ENCODE assay signal across 1 cellular context in genomic region chr11:61980783-61981541, GRCh38.
TF ChIP-seq lines count a peak whose summit lies in the region.

No MANE protein-coding gene starts in this region.

TF ChIP-seq in HepG2, 621 proteins besides CTCF, POLR2A, EP300 and RAD21 (continued from another document and continues in another):
- peak; percentile 51; the same call in 1 of the 2 replicates for TF ChIP-seq ZNF574 (CRISPR knock-in tag; IDR thresholded peaks at IDR 0.05)
- no peak for TF ChIP-seq ZNF260 (CRISPR knock-in tag; IDR thresholded peaks at IDR 0.05; ENCODE audit: borderline replicate concordance, low read depth)
- TF ChIP-seq RBAK (CRISPR knock-in tag; IDR thresholded peaks at IDR 0.05): 0 out of 2 replicates have a peak, but pooled peaks have one; percentile 51
- no peak for TF ChIP-seq ZSCAN31 (CRISPR knock-in tag; IDR thresholded peaks at IDR 0.05; ENCODE audit: low read depth)
- TF ChIP-seq JUN (CRISPR knock-in tag; IDR thresholded peaks at IDR 0.05): no peak
- TF ChIP-seq FOXJ3 (CRISPR knock-in tag; IDR thresholded peaks at IDR 0.05; ENCODE audit: borderline replicate concordance): peak; percentile 61; the same call in 1 of the 2 replicates
- no peak for TF ChIP-seq ZFP41 (CRISPR knock-in tag; IDR thresholded peaks at IDR 0.05; ENCODE audit: borderline replicate concordance)
- TF ChIP-seq ZNF280D (CRISPR knock-in tag; IDR thresholded peaks at IDR 0.05): peak; percentile 84; the same call in 1 of the 2 replicates
- TF ChIP-seq BHLHE40 (IDR thresholded peaks at IDR 0.05; ENCODE audit: low read length): no peak
- TF ChIP-seq RCOR2 (CRISPR knock-in tag; IDR thresholded peaks at IDR 0.05): peak; percentile 86
- no peak for TF ChIP-seq STAT6 (CRISPR knock-in tag; IDR thresholded peaks at IDR 0.05; ENCODE audit: borderline replicate concordance)
- TF ChIP-seq CCDC6 (CRISPR knock-in tag; IDR thresholded peaks at IDR 0.05): no peak
- no peak for TF ChIP-seq ZNF572 (CRISPR knock-in tag; IDR thresholded peaks at IDR 0.05)
- TF ChIP-seq ZNF780A (CRISPR knock-in tag; IDR thresholded peaks at IDR 0.05): no peak
- peak; percentile 51 for TF ChIP-seq FOSL2 (CRISPR knock-in tag; IDR thresholded peaks at IDR 0.05)
- TF ChIP-seq MIXL1 (CRISPR knock-in tag; IDR thresholded peaks at IDR 0.05): 0 out of 2 replicates have a peak, but pooled peaks have one; percentile 13
- no peak for TF ChIP-seq CENPT (CRISPR knock-in tag; IDR thresholded peaks at IDR 0.05; ENCODE audit: low read depth)
- TF ChIP-seq SNAPC2 (CRISPR knock-in tag; IDR thresholded peaks at IDR 0.05): 0 out of 2 replicates have a peak, but pooled peaks have one; percentile 49
- TF ChIP-seq CREBL2 (CRISPR knock-in tag; IDR thresholded peaks at IDR 0.05; ENCODE audit: borderline replicate concordance): no peak
- TF ChIP-seq SP2 (CRISPR knock-in tag; IDR thresholded peaks at IDR 0.05): no peak
- TF ChIP-seq ELF1 (CRISPR knock-in tag; IDR thresholded peaks at IDR 0.05): 0 out of 2 replicates have a peak, but pooled peaks have one; percentile 14
- TF ChIP-seq ZNF382 (CRISPR knock-in tag; IDR thresholded peaks at IDR 0.05; ENCODE audit: borderline replicate concordance): no peak
- TF ChIP-seq ZNF512B (CRISPR knock-in tag; IDR thresholded peaks at IDR 0.05; ENCODE audit: borderline replicate concordance): no peak
- no peak for TF ChIP-seq SIN3B (IDR thresholded peaks at IDR 0.05; ENCODE audit: low read length)
- TF ChIP-seq ZHX1 (CRISPR knock-in tag; IDR thresholded peaks at IDR 0.05; ENCODE audit: low read depth): 0 out of 2 replicates have a peak, but pooled peaks have one; percentile 37
- TF ChIP-seq ZNF432 (CRISPR knock-in tag; IDR thresholded peaks at IDR 0.05; ENCODE audit: borderline replicate concordance): no peak
- no peak for TF ChIP-seq NFE2L2 (IDR thresholded peaks at IDR 0.05; ENCODE audit: low read length)
- no peak for TF ChIP-seq KAT2B (IDR thresholded peaks at IDR 0.05; ENCODE audit: borderline replicate concordance, low read depth, low read length)
- TF ChIP-seq ZNF607 (CRISPR knock-in tag; IDR thresholded peaks at IDR 0.05; ENCODE audit: borderline replicate concordance): no peak
- TF ChIP-seq JUNB (CRISPR knock-in tag; IDR thresholded peaks at IDR 0.05; ENCODE audit: borderline replicate concordance): no peak
- no peak for TF ChIP-seq CENPX (CRISPR knock-in tag; IDR thresholded peaks at IDR 0.05)
- no peak for TF ChIP-seq PAF1 (CRISPR knock-in tag; IDR thresholded peaks at IDR 0.05)
- no peak for TF ChIP-seq ZNF670 (CRISPR knock-in tag; IDR thresholded peaks at IDR 0.05; ENCODE audit: borderline replicate concordance)
- no peak for TF ChIP-seq ZNF569 (CRISPR knock-in tag; IDR thresholded peaks at IDR 0.05; ENCODE audit: borderline replicate concordance)
- TF ChIP-seq IRF9 (CRISPR knock-in tag; IDR thresholded peaks at IDR 0.05; ENCODE audit: borderline replicate concordance): no peak
- TF ChIP-seq NR2C2 (CRISPR knock-in tag; IDR thresholded peaks at IDR 0.05; ENCODE audit: borderline replicate concordance): no peak; the same call in 1 of the 2 replicates
- TF ChIP-seq ZNF597 (CRISPR knock-in tag; IDR thresholded peaks at IDR 0.05): no peak
- TF ChIP-seq ZNF790 (CRISPR knock-in tag; IDR thresholded peaks at IDR 0.05; ENCODE audit: borderline replicate concordance): no peak
- no peak for TF ChIP-seq POLR2G (IDR thresholded peaks at IDR 0.05; ENCODE audit: low read depth, low read length)
- no peak for TF ChIP-seq ZNF101 (CRISPR knock-in tag; IDR thresholded peaks at IDR 0.05; ENCODE audit: borderline replicate concordance, low read depth)
- peak; percentile 31; the same call in 1 of the 2 replicates for TF ChIP-seq ZFP90 (CRISPR knock-in tag; IDR thresholded peaks at IDR 0.05; ENCODE audit: borderline replicate concordance)
- no peak for TF ChIP-seq ZNF20 (CRISPR knock-in tag; IDR thresholded peaks at IDR 0.05)
- TF ChIP-seq MATR3 (CRISPR knock-in tag; IDR thresholded peaks at IDR 0.05): no peak
- no peak for TF ChIP-seq ZNF674 (CRISPR knock-in tag; IDR thresholded peaks at IDR 0.05; ENCODE audit: low read depth)
- peak; percentile 58; the same call in 1 of the 2 replicates for TF ChIP-seq MTA1 (CRISPR knock-in tag; IDR thresholded peaks at IDR 0.05; ENCODE audit: borderline replicate concordance)
- peak; percentile 66; the same call in 1 of the 2 replicates for TF ChIP-seq HIVEP1 (CRISPR knock-in tag; IDR thresholded peaks at IDR 0.05)
- no peak for TF ChIP-seq KLF15 (CRISPR knock-in tag; IDR thresholded peaks at IDR 0.05; ENCODE audit: borderline replicate concordance)
